In the genomic region with DNA sequence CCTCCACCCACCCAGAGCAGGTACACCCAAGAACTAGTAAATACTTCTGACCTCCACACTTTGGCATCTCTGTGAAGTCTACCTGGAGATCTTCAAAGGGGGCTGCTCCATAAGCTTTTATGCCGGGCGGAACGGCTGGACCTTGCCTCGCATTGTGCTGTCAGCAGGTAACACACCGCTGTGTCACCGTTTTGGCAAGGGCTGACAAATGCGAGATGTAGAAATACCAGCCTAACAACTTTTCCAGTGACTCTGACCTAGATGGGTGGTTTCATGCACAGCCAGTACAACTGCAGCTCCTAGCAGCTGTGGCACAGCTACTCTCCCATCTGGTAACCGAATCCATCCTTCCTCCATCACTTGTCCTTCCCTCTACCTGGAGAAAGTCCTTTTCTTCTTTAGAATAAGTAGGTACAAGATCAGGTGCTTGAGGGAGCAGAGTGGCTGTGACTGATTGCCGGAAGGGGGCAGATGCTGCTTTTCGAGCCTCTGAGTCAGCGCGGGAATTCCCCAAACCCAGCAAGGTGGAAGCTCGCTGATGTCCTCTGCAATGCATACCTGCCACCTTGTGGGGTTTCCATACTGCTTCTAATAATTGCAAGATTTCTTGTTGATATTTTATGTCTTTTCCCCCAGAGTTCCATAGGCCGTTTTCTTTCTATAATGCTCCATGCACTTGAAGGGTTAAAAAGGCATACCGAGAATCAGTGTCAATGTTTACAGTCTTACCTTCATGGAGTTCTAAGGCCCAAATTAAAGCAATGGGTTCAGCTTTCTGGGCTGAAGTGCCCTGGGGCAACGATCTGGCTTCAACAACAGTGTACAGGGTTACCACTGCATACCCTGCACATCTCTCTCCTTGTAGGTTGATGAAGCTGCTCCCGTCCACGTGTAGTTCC, we compare ENCODE assay signal across 11 cellular contexts. TPM values are rescaled to one million over a fixed set of nuclear protein-coding genes. Genes with fewer than 3 reads are reported as not detected.
DNase-seq lines count a peak whose midpoint lies in the region; ATAC-seq and TF ChIP-seq lines count a peak whose summit lies in the region.
"Not testable (repeated sequence)": the region's sequence is repeated elsewhere in the genome, so short reads cannot be mapped to it uniquely, and the experiment has no call there.
"Had no signal": no experiment of that assay in that cellular context is flagged by ENCODE, and none has a peak within 500 bp of the region (broad histone marks: within the 10 kb centered on the region; RNA-seq: fewer than 3 reads in every experiment).

No MANE protein-coding gene starts in this region.

- DNase-seq in NCI-H2107 treated with DMSO at 0.1 percent for 48 hours (lab: John Stamatoyannopoulos, UW; ENCODE audit: unreplicated experiment) (peak; percentile 61), T-helper 17 cell (peak; percentile 38 to 56 (median 56)), mammary epithelial cell (peak; percentile 86), lower leg skin (ENCODE audit: low spot score in 2 of 2) (peak; percentile 55 to 85), thyroid gland (peak; percentile 89 to 90)
- DNase-seq in activated CD8-positive, alpha-beta memory T cell treated with anti-CD3 and anti-CD28 coated beads, Interleukin-2, amount 50 U/mL, for 4 hours, result peak; percentile 57
- DNase-seq in stimulated activated CD4-positive, alpha-beta T cell treated with anti-CD3 and anti-CD28 coated beads, Interleukin-2, amount 100 ng/mL, for 4 hours (ENCODE audit: low read depth), result peak; percentile 63

- peak overlapping the region; percentile 70 for H3K27ac Mint-ChIP-seq in T-helper 17 cell

- CTCF ChIA-PET in mammary epithelial cell (lab: Charles Lee; ENCODE audit: low non-redundant PET), result interaction anchor here (0.6 to 1.6 kb wide), 4 partner anchors 91 to 749 kb away, joined by 3 to 23 read pairs (median 7); no protein-coding TSS in a partner anchor

- in situ Hi-C loops in mammary epithelial cell (cut with MboI; ENCODE audit: low sequenced_read_pairs in 2 of 2), result loop anchor here (5.0 kb wide), 2 partner anchors 34 to 89 kb away; no protein-coding TSS in a partner anchor

- WGBS in mammary epithelial cell (ENCODE audit: low coverage, missing lambda C conversion rate), result 18% methylated on average over 17 of the region's 18 CpGs
- WGBS in lower leg skin, 2 donors, result 43 to 48% methylated on average over 18 of the region's 18 CpGs
- 29 to 34% methylated on average over 15 to 18 of the region's 18 CpGs for WGBS in thyroid gland, 2 donors

- H3K27me3 Mint-ChIP-seq in T-helper 17 cell, result not testable (repeated sequence)

- TF ChIP-seq POLR2A in lower leg skin (IDR thresholded peaks at IDR 0.05), result not testable (repeated sequence)
- peak in 1 of 2 donors; percentile 75 for TF ChIP-seq POLR2A in thyroid gland (IDR thresholded peaks at IDR 0.05)

- not testable (repeated sequence) for H3K36me3 Mint-ChIP-seq in T-helper 17 cell (ENCODE audit: low read depth)

- not testable (repeated sequence) for H3K79me2 ChIP-seq in mammary epithelial cell (ENCODE audit: insufficient read depth, low read length)

- not testable (repeated sequence) for H3K9me3 ChIP-seq in T-helper 17 cell (ENCODE audit: control insufficient read depth, low read length, poor library complexity, severe bottlenecking); mammary epithelial cell (replicated peaks; ENCODE audit: insufficient read depth, low read length); thyroid gland

- not testable (repeated sequence) for H3K36me3 ChIP-seq in mammary epithelial cell (ENCODE audit: insufficient read depth, low read length); thyroid gland

- BruUV-seq in mammary epithelial cell (replicated peaks; lab: Mats Ljungman, UMichigan), result not testable (repeated sequence)

- H3K4me3 Mint-ChIP-seq in T-helper 17 cell, result not testable (repeated sequence)

- dilution Hi-C loops in mammary epithelial cell (cut with HindIII; ENCODE audit: low sequenced_read_pairs), result loop anchor here (5.0 kb wide), 3 partner anchors 94 to 786 kb away; no protein-coding TSS in a partner anchor

- peak overlapping the region; percentile 5 for H2AFZ ChIP-seq in mammary epithelial cell (ENCODE audit: low read depth, low read length)

- peak overlapping the region; percentile 37 for H3K4me2 ChIP-seq in mammary epithelial cell (ENCODE audit: insufficient read depth, low read depth, low read length)

- not testable (repeated sequence) for H4K20me1 ChIP-seq in mammary epithelial cell (ENCODE audit: insufficient read depth, low read length)

- H3K4me3 ChIP-seq in GM08714 (ENCODE audit: low read length), result peak overlapping the region; percentile 60; the same call in 1 of the 2 replicates
- not testable (repeated sequence) for H3K4me3 ChIP-seq in mammary epithelial cell (replicated peaks in 1 of 3; ENCODE audit: insufficient read depth in 1 of 3, low read depth in 2 of 3, low read length in 3 of 3); lower leg skin (ENCODE audit: low read depth, poor library complexity, severe bottlenecking); thyroid gland (replicated peaks in 1 of 3)

- not testable (repeated sequence) for H3K27me3 ChIP-seq in mammary epithelial cell (ENCODE audit: insufficient read depth, low read length); thyroid gland

- H3K27ac ChIP-seq in mammary epithelial cell (ENCODE audit: insufficient read depth, low read depth, low read length), result not testable (repeated sequence)
- H3K27ac ChIP-seq in thyroid gland, result peak overlapping the region; percentile 57 to 89 (median 87)

- H3K4me1 ChIP-seq in mammary epithelial cell (ENCODE audit: insufficient read depth, low read length) (peaks cover 18% of the 10 kb centered on the region), thyroid gland (peaks cover 19 to 32% of the 10 kb centered on the region in 2 donors)

- TF ChIP-seq CTCF in mammary epithelial cell (conservative IDR thresholded peaks at IDR 0.05 in 1 of 2, IDR thresholded peaks at IDR 0.05 in 1 of 2; ENCODE audit: extremely low read depth in 1 of 2, insufficient read depth in 1 of 2, low read depth in 1 of 2, low read length in 2 of 2) (peak; percentile 10 to 43), thyroid gland (IDR thresholded peaks at IDR 0.05) (peak in 3 of 6 experiments; percentile 30 to 50 (median 44))
- not testable (repeated sequence) for TF ChIP-seq CTCF in lower leg skin (IDR thresholded peaks at IDR 0.05)

- intact Hi-C loops in mammary epithelial cell (cut with micrococcal nuclease), result loop anchor here (1.0 kb wide), 2 partner anchors 33 to 91 kb away; no protein-coding TSS in a partner anchor
- intact Hi-C loops in lower leg skin (cut with DNase I; ENCODE audit: low total_unique reads); thyroid gland (cut with DNase I): not testable (repeated sequence)

- peak; percentile 39 for ATAC-seq in T-helper 17 cell

- H3K4me1 Mint-ChIP-seq in T-helper 17 cell, result not testable (repeated sequence)

- H3K9ac ChIP-seq in mammary epithelial cell (ENCODE audit: insufficient read depth, low read length), result not testable (repeated sequence)

RNA-seq across cellular contexts. Expression of gene SMIM41, which starts 37.0 kb away (rescaled TPM):
- total RNA-seq in T-helper 17 cell (not detected), mammary epithelial cell (under 1 TPM in 1 of 2 donors, not detected in 1; 0.17 TPM), lower leg skin (under 1 TPM in 1 of 4 donors, not detected in 3; 0.71 TPM), thyroid gland (under 1 TPM in 1 of 4 donors, not detected in 3; 0.67 TPM)
- not detected for polyA plus RNA-seq in mammary epithelial cell
- polyA minus RNA-seq in mammary epithelial cell, result not detected
- total RNA-seq: gastrocnemius medialis, left ventricle myocardium superior, temporal lobe had no signal

RNA-seq across cellular contexts. Expression of gene ATG101, which starts 46.7 kb away (rescaled TPM):
- total RNA-seq in T-helper 17 cell (10 to 100 TPM; 22.0 to 30.2 TPM), mammary epithelial cell (10 to 100 TPM; 44.8 to 59.4 TPM), lower leg skin (10 to 100 TPM; 42.6 to 71.6 (median 55.2) TPM), thyroid gland (10 to 100 TPM; 40.7 to 61.1 (median 48.0) TPM)
- polyA plus RNA-seq in mammary epithelial cell, result 90.8 TPM
- 36.4 TPM for polyA minus RNA-seq in mammary epithelial cell
